1 cellular context compared by ENCODE assay signal in genomic region chr15:69008056-69008455, GRCh38.
A peak's percentile ranks its signal among the peaks of the same experiment; 100 is the strongest.
TF ChIP-seq lines count a peak whose summit lies in the region.

No MANE protein-coding gene starts in this region.

TF ChIP-seq in K562, 482 proteins besides CTCF, POLR2A, EP300 and RAD21 (continued from another document):
- TF ChIP-seq, protein P1, sequence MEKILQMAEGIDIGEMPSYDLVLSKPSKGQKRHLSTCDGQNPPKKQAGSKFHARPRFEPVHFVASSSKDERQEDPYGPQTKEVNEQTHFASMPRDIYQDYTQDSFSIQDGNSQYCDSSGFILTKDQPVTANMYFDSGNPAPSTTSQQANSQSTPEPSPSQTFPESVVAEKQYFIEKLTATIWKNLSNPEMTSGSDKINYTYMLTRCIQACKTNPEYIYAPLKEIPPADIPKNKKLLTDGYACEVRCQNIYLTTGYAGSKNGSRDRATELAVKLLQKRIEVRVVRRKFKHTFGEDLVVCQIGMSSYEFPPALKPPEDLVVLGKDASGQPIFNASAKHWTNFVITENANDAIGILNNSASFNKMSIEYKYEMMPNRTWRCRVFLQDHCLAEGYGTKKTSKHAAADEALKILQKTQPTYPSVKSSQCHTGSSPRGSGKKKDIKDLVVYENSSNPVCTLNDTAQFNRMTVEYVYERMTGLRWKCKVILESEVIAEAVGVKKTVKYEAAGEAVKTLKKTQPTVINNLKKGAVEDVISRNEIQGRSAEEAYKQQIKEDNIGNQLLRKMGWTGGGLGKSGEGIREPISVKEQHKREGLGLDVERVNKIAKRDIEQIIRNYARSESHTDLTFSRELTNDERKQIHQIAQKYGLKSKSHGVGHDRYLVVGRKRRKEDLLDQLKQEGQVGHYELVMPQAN (IDR thresholded peaks at IDR 0.05; ENCODE audit: borderline replicate concordance) = no peak
- TF ChIP-seq, protein P2, sequence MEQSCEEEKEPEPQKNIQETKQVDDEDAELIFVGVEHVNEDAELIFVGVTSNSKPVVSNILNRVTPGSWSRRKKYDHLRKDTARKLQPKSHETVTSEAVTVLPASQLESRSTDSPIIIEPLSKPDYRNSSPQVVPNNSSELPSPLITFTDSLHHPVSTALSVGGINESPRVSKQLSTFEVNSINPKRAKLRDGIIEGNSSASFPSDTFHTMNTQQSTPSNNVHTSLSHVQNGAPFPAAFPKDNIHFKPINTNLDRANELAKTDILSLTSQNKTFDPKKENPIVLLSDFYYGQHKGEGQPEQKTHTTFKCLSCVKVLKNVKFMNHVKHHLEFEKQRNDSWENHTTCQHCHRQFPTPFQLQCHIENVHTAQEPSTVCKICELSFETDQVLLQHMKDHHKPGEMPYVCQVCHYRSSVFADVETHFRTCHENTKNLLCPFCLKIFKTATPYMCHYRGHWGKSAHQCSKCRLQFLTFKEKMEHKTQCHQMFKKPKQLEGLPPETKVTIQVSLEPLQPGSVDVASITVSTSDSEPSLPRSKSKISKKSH (CRISPR knock-in tag; IDR thresholded peaks at IDR 0.05) = 0 out of 2 replicates have a peak, but pooled peaks have one; percentile 22
- TF ChIP-seq, protein P3, sequence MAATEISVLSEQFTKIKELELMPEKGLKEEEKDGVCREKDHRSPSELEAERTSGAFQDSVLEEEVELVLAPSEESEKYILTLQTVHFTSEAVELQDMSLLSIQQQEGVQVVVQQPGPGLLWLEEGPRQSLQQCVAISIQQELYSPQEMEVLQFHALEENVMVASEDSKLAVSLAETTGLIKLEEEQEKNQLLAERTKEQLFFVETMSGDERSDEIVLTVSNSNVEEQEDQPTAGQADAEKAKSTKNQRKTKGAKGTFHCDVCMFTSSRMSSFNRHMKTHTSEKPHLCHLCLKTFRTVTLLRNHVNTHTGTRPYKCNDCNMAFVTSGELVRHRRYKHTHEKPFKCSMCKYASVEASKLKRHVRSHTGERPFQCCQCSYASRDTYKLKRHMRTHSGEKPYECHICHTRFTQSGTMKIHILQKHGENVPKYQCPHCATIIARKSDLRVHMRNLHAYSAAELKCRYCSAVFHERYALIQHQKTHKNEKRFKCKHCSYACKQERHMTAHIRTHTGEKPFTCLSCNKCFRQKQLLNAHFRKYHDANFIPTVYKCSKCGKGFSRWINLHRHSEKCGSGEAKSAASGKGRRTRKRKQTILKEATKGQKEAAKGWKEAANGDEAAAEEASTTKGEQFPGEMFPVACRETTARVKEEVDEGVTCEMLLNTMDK (IDR thresholded peaks at IDR 0.05; ENCODE audit: borderline replicate concordance, insufficient read depth, low read depth, low read length, poor library complexity, severe bottlenecking) = no peak
- no peak for TF ChIP-seq LARP7 (IDR thresholded peaks at IDR 0.05)
- TF ChIP-seq SMAD1 (IDR thresholded peaks at IDR 0.05; ENCODE audit: low read depth, low read length, partially characterized antibody) = no peak
- no peak for TF ChIP-seq NR2C1 (IDR thresholded peaks at IDR 0.05)
- no peak for TF ChIP-seq NR2C1 (tag; IDR thresholded peaks at IDR 0.05)
- no peak for TF ChIP-seq ATF7 (IDR thresholded peaks at IDR 0.05)
- no peak for TF ChIP-seq CEBPB (tag; IDR thresholded peaks at IDR 0.05)
- no peak for TF ChIP-seq ARHGAP35 (IDR thresholded peaks at IDR 0.05; ENCODE audit: partially characterized antibody)
- TF ChIP-seq NCOA1 (IDR thresholded peaks at IDR 0.05; ENCODE audit: low read depth) = no peak
- no peak for TF ChIP-seq CGGBP1 (CRISPR knock-in tag; IDR thresholded peaks at IDR 0.05)
